In genomic region chr6:149860834-149861602, GRCh38 we compare ENCODE assay signal across 1 cellular context.
A peak's percentile ranks its signal among the peaks of the same experiment; 100 is the strongest.
TF ChIP-seq lines count a peak whose summit lies in the region.

No MANE protein-coding gene starts in this region.

TF ChIP-seq in HepG2, 621 proteins besides CTCF, POLR2A, EP300 and RAD21 (continued from another document and continues in another):
- TF ChIP-seq ZNF574 (CRISPR knock-in tag; IDR thresholded peaks at IDR 0.05) = peak; percentile 61; the same call in 1 of the 2 replicates
- no peak for TF ChIP-seq ZNF816 (CRISPR knock-in tag; IDR thresholded peaks at IDR 0.05; ENCODE audit: borderline replicate concordance)
- no peak; the same call in 1 of the 2 replicates for TF ChIP-seq ZNF777 (CRISPR knock-in tag; IDR thresholded peaks at IDR 0.05)
- no peak for TF ChIP-seq NR1H2 (CRISPR knock-in tag; IDR thresholded peaks at IDR 0.05; ENCODE audit: borderline replicate concordance, low read depth)
- peak; percentile 77; the same call in 1 of the 2 replicates for TF ChIP-seq GLI4 (CRISPR knock-in tag; IDR thresholded peaks at IDR 0.05; ENCODE audit: borderline replicate concordance)
- TF ChIP-seq SRF (IDR thresholded peaks at IDR 0.05; ENCODE audit: low read depth, low read length) = no peak
- TF ChIP-seq SMARCC2 (IDR thresholded peaks at IDR 0.05) = no peak
- TF ChIP-seq ZNF614 (CRISPR knock-in tag; IDR thresholded peaks at IDR 0.05; ENCODE audit: borderline replicate concordance) = peak; percentile 91
- peak; percentile 32; the same call in 1 of the 2 replicates for TF ChIP-seq ZNF709 (CRISPR knock-in tag; IDR thresholded peaks at IDR 0.05)
- TF ChIP-seq ZBTB42 (CRISPR knock-in tag; IDR thresholded peaks at IDR 0.05) = no peak
- no peak for TF ChIP-seq E2F2 (CRISPR knock-in tag; IDR thresholded peaks at IDR 0.05; ENCODE audit: borderline replicate concordance)
- peak; percentile 55 for TF ChIP-seq SMC3 (IDR thresholded peaks at IDR 0.05; ENCODE audit: low read length)
- 0 out of 2 replicates have a peak, but pooled peaks have one; percentile 2 for TF ChIP-seq ELF1 (CRISPR knock-in tag; IDR thresholded peaks at IDR 0.05)
- TF ChIP-seq RELA (CRISPR knock-in tag; IDR thresholded peaks at IDR 0.05) = no peak
- TF ChIP-seq MED13 (CRISPR knock-in tag; IDR thresholded peaks at IDR 0.05) = no peak
- peak; percentile 62 for TF ChIP-seq ZMYM4 (CRISPR knock-in tag; IDR thresholded peaks at IDR 0.05)
- TF ChIP-seq ZNF564 (CRISPR knock-in tag; IDR thresholded peaks at IDR 0.05) = peak; percentile 49; the same call in 1 of the 2 replicates
- TF ChIP-seq ZNF737 (CRISPR knock-in tag; IDR thresholded peaks at IDR 0.05; ENCODE audit: borderline replicate concordance) = no peak
- no peak for TF ChIP-seq TMF1 (CRISPR knock-in tag; IDR thresholded peaks at IDR 0.05; ENCODE audit: low read depth)
- TF ChIP-seq SSRP1 (CRISPR knock-in tag; IDR thresholded peaks at IDR 0.05) = peak; percentile 43; the same call in 1 of the 2 replicates
- no peak for TF ChIP-seq WIZ (CRISPR knock-in tag; IDR thresholded peaks at IDR 0.05)
- TF ChIP-seq TFAP4 (IDR thresholded peaks at IDR 0.05; ENCODE audit: borderline replicate concordance, low read depth) = peak; percentile 61; the same call in 1 of the 2 replicates
- no peak for TF ChIP-seq DNMT1 (CRISPR knock-in tag; IDR thresholded peaks at IDR 0.05)
- TF ChIP-seq RARG (CRISPR knock-in tag; IDR thresholded peaks at IDR 0.05; ENCODE audit: low read depth) = no peak
- no peak; the same call in 1 of the 2 replicates for TF ChIP-seq ZFP82 (CRISPR knock-in tag; IDR thresholded peaks at IDR 0.05; ENCODE audit: borderline replicate concordance)
- TF ChIP-seq MYC (CRISPR knock-in tag; IDR thresholded peaks at IDR 0.05; ENCODE audit: borderline replicate concordance) = no peak; the same call in 1 of the 2 replicates
- no peak for TF ChIP-seq ZNF878 (CRISPR knock-in tag; IDR thresholded peaks at IDR 0.05)
- peak; percentile 44 for TF ChIP-seq IKZF4 (CRISPR knock-in tag; IDR thresholded peaks at IDR 0.05; ENCODE audit: borderline replicate concordance, low read depth, not compliant biosample characterization)
- TF ChIP-seq POGZ (CRISPR knock-in tag; IDR thresholded peaks at IDR 0.05) = peak; percentile 65
- TF ChIP-seq RNF219 (CRISPR knock-in tag; IDR thresholded peaks at IDR 0.05) = peak; percentile 76; the same call in 1 of the 2 replicates
- TF ChIP-seq LBX2 (CRISPR knock-in tag; IDR thresholded peaks at IDR 0.05; ENCODE audit: borderline replicate concordance) = no peak
- no peak for TF ChIP-seq ZBED4 (CRISPR knock-in tag; IDR thresholded peaks at IDR 0.05; ENCODE audit: borderline replicate concordance)
- TF ChIP-seq ZNF160 (CRISPR knock-in tag; IDR thresholded peaks at IDR 0.05) = peak; percentile 73; the same call in 1 of the 2 replicates
- no peak for TF ChIP-seq AGO1 (IDR thresholded peaks at IDR 0.05; ENCODE audit: low read depth, low read length, poor library complexity, severe bottlenecking)
- TF ChIP-seq ZBTB4 (CRISPR knock-in tag; IDR thresholded peaks at IDR 0.05; ENCODE audit: borderline replicate concordance) = no peak; the same call in 1 of the 2 replicates
- peak; percentile 28 for TF ChIP-seq SKI (IDR thresholded peaks at IDR 0.05; ENCODE audit: partially characterized antibody)
- 0 out of 2 replicates have a peak, but pooled peaks have one; percentile 19 for TF ChIP-seq ZNF7 (CRISPR knock-in tag; IDR thresholded peaks at IDR 0.05)
- TF ChIP-seq DBP (CRISPR knock-in tag; IDR thresholded peaks at IDR 0.05; ENCODE audit: not compliant biosample characterization) = peak; percentile 30
- no peak for TF ChIP-seq HHEX (CRISPR knock-in tag; IDR thresholded peaks at IDR 0.05)
- peak; percentile 72 for TF ChIP-seq TEAD3 (CRISPR knock-in tag; optimal IDR thresholded peaks at IDR 0.05; ENCODE audit: borderline replicate concordance)
- no peak for TF ChIP-seq CEBPZ (IDR thresholded peaks at IDR 0.05; ENCODE audit: low read length)
